ENCODE assay signal across 8 cellular contexts in genomic region chr2:45009303-45009927, GRCh38. TPM values are rescaled to one million over a fixed set of nuclear protein-coding genes. Genes with fewer than 3 reads are reported as not detected.
A peak's percentile ranks its signal among the peaks of the same experiment; 100 is the strongest.
DNase-seq lines count a peak whose midpoint lies in the region; FAIRE-seq and TF ChIP-seq lines count a peak whose summit lies in the region.

SIX2 (minus strand) TSS chr2:45009452; CDS start chr2:45009110, 342 bp downstream.

- TF ChIP-seq CTCF in colonic mucosa (IDR thresholded peaks at IDR 0.05), result no peak
- TF ChIP-seq CTCF in kidney (IDR thresholded peaks at IDR 0.05; ENCODE audit: borderline replicate concordance, extremely low read depth, insufficient read depth), result no peak

- no peak within 1 kb of the TSS for H3K9ac ChIP-seq in colonic mucosa (ENCODE audit: low read depth in 2 of 2, low read length in 2 of 2)
- H3K9ac ChIP-seq in kidney (ENCODE audit: low read length in 2 of 2), result no peak within 1 kb of the TSS

- H3K4me1 ChIP-seq in colonic mucosa (peaks cover 15% of the 10 kb centered on the region), kidney (ENCODE audit: control insufficient read depth in 1 of 2, insufficient read depth in 1 of 2, low read depth in 1 of 2, low read length in 2 of 2) (peaks cover 0 to 20% of the 10 kb centered on the region in 2 donors)

- intact Hi-C loops in colonic mucosa (cut with DNase I), result no loop called here
- intact Hi-C loops in kidney (cut with DNase I), result no loop called here

- DNase-seq in COLO668 (lab: John Stamatoyannopoulos, UW; ENCODE audit: unreplicated experiment) (peak; percentile 97), HT-29 (ENCODE audit: low spot score) (peak; percentile 21), NCI-H82 treated with DMSO at 0.1 percent for 48 hours (lab: John Stamatoyannopoulos, UW; ENCODE audit: unreplicated experiment) (peak; percentile 93), colonic mucosa (peak; percentile 74), kidney (peak; percentile 94), smooth muscle cell of the brain vasculature (ENCODE audit: low read depth, low spot score) (peak; percentile 98), GM19238 (ENCODE audit: insufficient read length, low spot score) (no peak)
- DNase-seq in stimulated activated CD4-positive, alpha-beta T cell treated with anti-CD3 and anti-CD28 coated beads, Interleukin-4, amount 100 ng/mL, for 4 hours, result no peak

- H3K27ac ChIP-seq in colonic mucosa (no peak within 1 kb of the TSS), kidney (ENCODE audit: low read depth in 2 of 2, low read length in 2 of 2) (no peak within 1 kb of the TSS)

- no peak for FAIRE-seq in kidney (lab: Jason Lieb, UNC)

- H3K36me3 ChIP-seq in colonic mucosa, result no peaks in the 10 kb centered on the region
- H3K36me3 ChIP-seq in kidney (ENCODE audit: control insufficient read depth in 1 of 2, insufficient read depth in 2 of 2, low read length in 2 of 2), result no peaks in the 10 kb centered on the region

- peaks cover 99% of the 10 kb centered on the region for H3K27me3 ChIP-seq in colonic mucosa

- H3K4me3 ChIP-seq in colonic mucosa (peak within 1 kb of the TSS; percentile 32), kidney (ENCODE audit: low read length in 2 of 2) (peak within 1 kb of the TSS; percentile 49 to 55)

- H3K9me3 ChIP-seq in colonic mucosa (no peaks in the 10 kb centered on the region), kidney (ENCODE audit: control insufficient read depth in 1 of 2, low read length in 2 of 2) (no peaks in the 10 kb centered on the region)

RNA-seq across cellular contexts. Expression of gene SIX2, which starts in this region (rescaled TPM):
- not detected in 2 replicates for total RNA-seq in HT-29 (2014; rRNA removed; shearing (Covaris generic))
- under 1 TPM in 1 of 2 donors, not detected in 1; 0.10 TPM for total RNA-seq in colonic mucosa
- 0.28 TPM for total RNA-seq in kidney
- 0.62 TPM for polyA plus RNA-seq in kidney (ENCODE audit: insufficient read depth, low read depth, low replicate concordance)

Comparison
In these comparisons a context has a peak if more than half of its experiments do, and no peak if none do; other contexts are left out.
1. Peak in DNase-seq in HT-29; RNA of the gene not detected or under 1 TPM.
2. Peak in DNase-seq and H3K4me3 ChIP-seq in colonic mucosa; RNA of the gene not detected or under 1 TPM.
3. Peak in DNase-seq and H3K4me3 ChIP-seq in kidney; RNA of the gene not detected or under 1 TPM.
4. DNase-seq: peak in COLO668 (single experiment), NCI-H82 treated with DMSO at 0.1 percent for 48 hours (single experiment) and smooth muscle cell of the brain vasculature (single experiment); none in stimulated activated CD4-positive, alpha-beta T cell treated with anti-CD3 and anti-CD28 coated beads, Interleukin-4, amount 100 ng/mL, for 4 hours (0 of 2) and GM19238 (single experiment).